ENCODE assay signal across 8 cellular contexts in genomic region chr10:48509974-48510692, GRCh38.
A peak's percentile ranks its signal among the peaks of the same experiment; 100 is the strongest.
DNase-seq lines count a peak whose midpoint lies in the region; ATAC-seq, FAIRE-seq and TF ChIP-seq lines count a peak whose summit lies in the region.

No MANE protein-coding gene starts in this region.

- H2BK20ac ChIP-seq in H1 (ENCODE audit: low read length) = no peak overlapping the region

- H3K4me2 ChIP-seq in H1 (ENCODE audit: insufficient read depth in 1 of 2, low read depth in 2 of 2, low read length in 2 of 2) = no peak overlapping the region

- H3K9ac ChIP-seq in H1 (replicated peaks in 1 of 4; ENCODE audit: extremely low read depth in 1 of 4, low read depth in 3 of 4, low read length in 3 of 4) = no peak overlapping the region

- H3K56ac ChIP-seq in H1 (replicated peaks; ENCODE audit: insufficient read length, low read depth, low read length) = no peak overlapping the region

- H3K18ac ChIP-seq in H1 (ENCODE audit: extremely low read depth, low read length) = no peak overlapping the region

- H3K27ac ChIP-seq in cardiac muscle cell = no peak overlapping the region
- no peak overlapping the region for H3K27ac ChIP-seq in right cardiac atrium (ENCODE audit: low read length)
- H3K27ac ChIP-seq in H1 (ENCODE audit: low read depth, low read length) = no peak overlapping the region
- H3K27ac ChIP-seq in stomach = no peak overlapping the region

- peak; percentile 50 to 62 for DNase-seq in cardiac muscle cell (ENCODE audit: low read depth in 1 of 2, low spot score in 1 of 2)
- no peak for DNase-seq in right cardiac atrium
- peak; percentile 57 for DNase-seq in NB4 (ENCODE audit: low read depth)
- peak in 1 of 2 experiments; percentile 49 for DNase-seq in H1 (ENCODE audit: low read depth in 1 of 2, low spot score in 2 of 2)
- peak; percentile 25 for DNase-seq in stomach
- DNase-seq in nucleus accumbens (lab: John Stamatoyannopoulos, UW) = no peak
- DNase-seq in NOMO-1 treated with dmso at 0.1 percent for 144 hours (lab: John Stamatoyannopoulos, UW; ENCODE audit: unreplicated experiment) = no peak

- H3K23ac ChIP-seq in H1 (ENCODE audit: insufficient read length) = no peak overlapping the region

- H3K36me3 ChIP-seq in cardiac muscle cell = no peaks in the 10 kb centered on the region
- H3K36me3 ChIP-seq in H1 (ENCODE audit: control insufficient read depth in 2 of 4, insufficient read depth in 4 of 4, low read length in 3 of 4) = no peaks in the 10 kb centered on the region; a peak in 1 of 8 replicates
- no peaks in the 10 kb centered on the region for H3K36me3 ChIP-seq in stomach

- no peak overlapping the region for H2BK5ac ChIP-seq in H1 (ENCODE audit: low read depth, low read length)

- H2BK15ac ChIP-seq in H1 (ENCODE audit: low read length) = no peak overlapping the region

- H3K23me2 ChIP-seq in H1 (ENCODE audit: low read depth, low read length) = no peaks in the 10 kb centered on the region

- peak; percentile 68 to 69 for TF ChIP-seq RAD21 in H1 (IDR thresholded peaks at IDR 0.05 in 1 of 2, conservative IDR thresholded peaks at IDR 0.05 in 1 of 2; ENCODE audit: low read depth in 2 of 2, low read length in 2 of 2)

- H4K91ac ChIP-seq in H1 (replicated peaks; ENCODE audit: insufficient read length, low read length) = no peak overlapping the region

- H3K9me3 ChIP-seq in cardiac muscle cell (ENCODE audit: low read depth) = no peaks in the 10 kb centered on the region
- H3K9me3 ChIP-seq in right cardiac atrium (ENCODE audit: control insufficient read depth, low read length) = no peaks in the 10 kb centered on the region
- no peaks in the 10 kb centered on the region for H3K9me3 ChIP-seq in H1 (ENCODE audit: insufficient read depth in 2 of 2, low read depth in 1 of 2, low read length in 1 of 2)
- H3K9me3 ChIP-seq in stomach = peaks cover 0 to 12% (median 8%) of the 10 kb centered on the region in 4 donors

- intact Hi-C loops in right cardiac atrium (cut with DNase I) = loop anchor here in 2 of 4 donors (5.0 to 10.0 kb wide), 2 partner anchors 135 to 148 kb away; no protein-coding TSS in a partner anchor
- intact Hi-C loops in stomach (cut with DNase I; ENCODE audit: low total_unique reads) = no loop called here

- no peak overlapping the region for H3K14ac ChIP-seq in H1 (ENCODE audit: insufficient read length)

- no peak for ATAC-seq in right cardiac atrium
- ATAC-seq in HG03432 (IDR thresholded peaks at IDR 0.05; ENCODE audit: unreplicated experiment) = no peak

- H4K20me1 ChIP-seq in H1 (replicated peaks in 1 of 2; ENCODE audit: control insufficient read depth in 1 of 2, insufficient read depth in 2 of 2, low read length in 2 of 2) = peaks cover 1 to 5% of the 10 kb centered on the region in 2 experiments

- WGBS in right cardiac atrium = 87% methylated on average over 8 of the region's 8 CpGs
- 88% methylated on average over 8 of the region's 8 CpGs; no CpG with 5 or more reads in 1 of the 2 experiments for WGBS in H1 (ENCODE audit: extremely low coverage in 1 of 2, insufficient coverage in 1 of 2, insufficient read length in 1 of 2, insufficient replicate concordance in 2 of 2, low coverage in 1 of 2, low lambda C conversion rate in 2 of 2, missing lambda C conversion rate in 1 of 2), 2 experiments
- WGBS in stomach, 5 donors = 81 to 87% (median 85%) methylated on average over 7 to 8 of the region's 8 CpGs

- TF ChIP-seq CTCF in cardiac muscle cell (IDR thresholded peaks at IDR 0.05; ENCODE audit: low read depth, low read length) (peak; percentile 53), NB4 (IDR thresholded peaks at IDR 0.05; ENCODE audit: low read depth, low read length) (peak; percentile 62), H1 (IDR thresholded peaks at IDR 0.05; ENCODE audit: control extremely low read depth in 1 of 3, insufficient read depth in 1 of 3, low read depth in 1 of 3, low read length in 3 of 3) (peak; percentile 37 to 61 (median 56)), stomach (IDR thresholded peaks at IDR 0.05) (no peak)

- no peak overlapping the region for H3K4me3 ChIP-seq in cardiac muscle cell
- no peak overlapping the region for H3K4me3 ChIP-seq in right cardiac atrium (ENCODE audit: low read length)
- H3K4me3 ChIP-seq in NB4 (ENCODE audit: low read depth, low read length) = no peak overlapping the region
- H3K4me3 ChIP-seq in H1 (ENCODE audit: extremely low read depth in 1 of 4, insufficient read depth in 2 of 4, low read depth in 3 of 4, low read length in 4 of 4) = no peak overlapping the region
- H3K4me3 ChIP-seq in stomach = no peak overlapping the region

- H2BK120ac ChIP-seq in H1 (replicated peaks; ENCODE audit: low read depth, low read length) = no peak overlapping the region

- no peak for TF ChIP-seq POLR2A in NB4 (IDR thresholded peaks at IDR 0.05; ENCODE audit: extremely low read depth, insufficient read length)
- no peak for TF ChIP-seq POLR2A in H1 (IDR thresholded peaks at IDR 0.05; ENCODE audit: control extremely low read depth in 1 of 2, low read depth in 2 of 2, low read length in 2 of 2)
- TF ChIP-seq POLR2A in stomach (IDR thresholded peaks at IDR 0.05) = no peak

- no peak overlapping the region for H2BK12ac ChIP-seq in H1 (ENCODE audit: low read depth, low read length)

- no peak overlapping the region for H3K4ac ChIP-seq in H1 (replicated peaks; ENCODE audit: insufficient read length, low read depth, low read length)

- H3K4me1 ChIP-seq in cardiac muscle cell (ENCODE audit: low read depth) = peaks cover 9% of the 10 kb centered on the region
- peaks cover 7% of the 10 kb centered on the region for H3K4me1 ChIP-seq in right cardiac atrium (ENCODE audit: control insufficient read depth, insufficient read depth, low read length)
- peaks cover 0 to 5% (median 3%) of the 10 kb centered on the region in 4 experiments; a peak in 3 of 7 replicates for H3K4me1 ChIP-seq in H1 (replicated peaks in 1 of 4; ENCODE audit: control insufficient read depth in 3 of 4, insufficient read depth in 4 of 4, low read length in 3 of 4)
- no peaks in the 10 kb centered on the region for H3K4me1 ChIP-seq in stomach

- CTCF ChIA-PET in H1 (lab: Charles Lee; ENCODE audit: partially characterized antibody) = interaction anchor here (0.9 to 11.5 kb wide), 14 partner anchors 9 to 138 kb away, joined by 3 to 141 read pairs (median 4); no protein-coding TSS in a partner anchor

- H4K5ac ChIP-seq in H1 (ENCODE audit: insufficient read length, low read depth, low read length) = no peak overlapping the region

- H3K27me3 ChIP-seq in cardiac muscle cell (no peaks in the 10 kb centered on the region), right cardiac atrium (ENCODE audit: control insufficient read depth, insufficient read depth) (no peaks in the 10 kb centered on the region), H1 (replicated peaks in 1 of 4; ENCODE audit: control insufficient read depth in 3 of 4, extremely low read depth in 1 of 4, insufficient read depth in 3 of 4, low read length in 3 of 4) (no peaks in the 10 kb centered on the region), stomach (no peaks in the 10 kb centered on the region)

- H2AFZ ChIP-seq in H1 (ENCODE audit: low read length) = no peak overlapping the region

- no peak overlapping the region for H2AK5ac ChIP-seq in H1 (ENCODE audit: low read depth, low read length)

- no peak for FAIRE-seq in H1 (lab: Jason Lieb, UNC)

- H4K8ac ChIP-seq in H1 (ENCODE audit: extremely low read depth, insufficient read depth, low read length) = no peak overlapping the region

- H3K79me2 ChIP-seq in H1 (ENCODE audit: control insufficient read depth in 1 of 2, insufficient read depth in 2 of 2, low read length in 2 of 2) = peaks cover 0 to 8% of the 10 kb centered on the region in 2 experiments; a peak in 1 of 4 replicates

- no peak for TF ChIP-seq EP300 in H1 (IDR thresholded peaks at IDR 0.05; ENCODE audit: borderline replicate concordance in 1 of 2, low read depth in 2 of 2, low read length in 2 of 2)
- TF ChIP-seq EP300 in stomach (IDR thresholded peaks at IDR 0.05) = no peak

- POLR2A ChIA-PET in H1 (lab: Charles Lee; ENCODE audit: partially characterized antibody) = interaction anchor here (1.9 kb wide), 1 partner anchor 14 kb away, joined by 4 read pairs; no protein-coding TSS in a partner anchor

- H3K79me1 ChIP-seq in H1 (ENCODE audit: low read depth, low read length) = peaks cover 6% of the 10 kb centered on the region; the same call in 1 of the 2 replicates

TF ChIP-seq in H1, 55 proteins besides CTCF, POLR2A, EP300 and RAD21:
- TF ChIP-seq POLR2AphosphoS5 (IDR thresholded peaks at IDR 0.05; ENCODE audit: low read depth, low read length) (no peak), CEBPB (IDR thresholded peaks at IDR 0.05; ENCODE audit: low read depth, low read length) (no peak), NANOG (IDR thresholded peaks at IDR 0.05; ENCODE audit: insufficient read depth, low read depth, low read length, poor library complexity, severe bottlenecking) (no peak), SP1 (IDR thresholded peaks at IDR 0.05; ENCODE audit: low read depth, low read length) (no peak), USF2 (IDR thresholded peaks at IDR 0.05; ENCODE audit: low read length) (no peak), BRCA1 (IDR thresholded peaks at IDR 0.05; ENCODE audit: low read depth, low read length) (no peak), KDM4A (IDR thresholded peaks at IDR 0.05; ENCODE audit: low read depth, low read length, severe bottlenecking) (no peak), YY1 (IDR thresholded peaks at IDR 0.05; ENCODE audit: low read depth, low read length) (no peak), PHF8 (conservative IDR thresholded peaks at IDR 0.05; ENCODE audit: low read depth, low read length) (no peak), SRF (IDR thresholded peaks at IDR 0.05; ENCODE audit: low read depth, low read length) (no peak), TAF1 (IDR thresholded peaks at IDR 0.05; ENCODE audit: low read depth, low read length) (no peak), SUZ12 (IDR thresholded peaks at IDR 0.05; ENCODE audit: low read length) (no peak), SP2 (IDR thresholded peaks at IDR 0.05; ENCODE audit: low read length) (no peak), CBX8 (IDR thresholded peaks at IDR 0.05; ENCODE audit: borderline replicate concordance, low read depth, low read length) (no peak), NRF1 (IDR thresholded peaks at IDR 0.05; ENCODE audit: low read depth, low read length) (no peak), POU5F1 (IDR thresholded peaks at IDR 0.05; ENCODE audit: low read depth, low read length) (no peak), SAP30 (IDR thresholded peaks at IDR 0.05; ENCODE audit: insufficient read depth, insufficient replicate concordance, low read length) (no peak)

Comparison
In these comparisons a context has a peak if more than half of its experiments do, and no peak if none do; other contexts are left out.
1. DNase-seq: peak in cardiac muscle cell (2 of 2), NB4 (single experiment) and stomach (single experiment); none in right cardiac atrium (0 of 3), nucleus accumbens (0 of 56) and NOMO-1 treated with dmso at 0.1 percent for 144 hours (single experiment).
2. CTCF ChIP-seq: peak in cardiac muscle cell (single experiment), NB4 (single experiment) and H1 (3 of 3); none in stomach (0 of 7).